8 cellular contexts compared by ENCODE assay signal in the genomic region with DNA sequence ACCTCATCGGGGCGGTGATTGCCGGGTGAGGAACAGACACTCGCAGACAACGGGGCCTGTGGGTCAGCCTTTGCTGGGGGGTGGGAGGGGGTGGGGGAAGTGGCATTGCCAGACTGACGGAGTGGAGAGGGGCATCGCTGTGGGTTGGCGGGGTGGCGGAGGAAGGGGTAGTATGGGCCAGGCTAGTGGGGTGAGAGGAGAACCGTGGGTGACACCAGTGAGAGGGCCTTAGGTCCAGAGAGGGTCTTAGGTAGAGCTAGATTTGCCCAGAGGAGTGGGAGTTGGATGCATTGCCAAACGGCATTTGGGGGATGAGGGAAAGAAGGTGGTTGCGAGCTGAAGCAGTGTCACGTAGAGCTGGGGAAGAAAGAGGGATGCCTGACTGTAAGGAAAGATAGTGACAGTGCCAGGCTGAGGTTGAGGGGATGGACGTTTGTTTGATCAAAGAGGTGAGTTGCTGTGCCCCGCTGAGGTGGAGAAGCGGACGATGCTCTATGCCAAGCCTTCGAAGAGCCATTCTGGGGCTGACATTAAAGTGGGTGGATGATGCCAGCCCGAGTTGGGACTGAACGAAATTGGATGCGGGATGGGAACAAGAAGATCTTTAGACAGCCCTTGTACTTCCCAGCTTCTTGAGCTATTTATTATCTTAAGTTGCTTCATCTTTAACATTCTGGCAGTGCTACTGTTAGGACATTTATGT. TPM values are rescaled to one million over a fixed set of nuclear protein-coding genes. Genes with fewer than 3 reads are reported as not detected.
A peak's percentile ranks its signal among the peaks of the same experiment; 100 is the strongest.
DNase-seq lines count a peak whose midpoint lies in the region; ATAC-seq and TF ChIP-seq lines count a peak whose summit lies in the region.

No MANE protein-coding gene starts in this region.

- no peaks in the 10 kb centered on the region for H3K27me3 ChIP-seq in dorsolateral prefrontal cortex

- peak overlapping the region; percentile 92 to 99 (median 97) for H3K27ac Mint-ChIP-seq in CD14-positive monocyte
- H3K27ac Mint-ChIP-seq in nephron = peak overlapping the region in 2 of 3 experiments; percentile 19 to 30

- H3K36me3 Mint-ChIP-seq in CD14-positive monocyte (peaks cover 32 to 40% of the 10 kb centered on the region in 2 donors), nephron (ENCODE audit: low read depth) (peaks cover 22% of the 10 kb centered on the region)

- H3K4me1 Mint-ChIP-seq in CD14-positive monocyte (peaks cover 33% of the 10 kb centered on the region), nephron (peaks cover 38% of the 10 kb centered on the region)

- H3K4me3 Mint-ChIP-seq in CD14-positive monocyte (peak overlapping the region; percentile 96 to 97), nephron (peak overlapping the region; percentile 91 to 98 (median 92))

- no peak for ATAC-seq in GM21619 (IDR thresholded peaks at IDR 0.05; ENCODE audit: unreplicated experiment)
- ATAC-seq in HG03159 (IDR thresholded peaks at IDR 0.05; ENCODE audit: unreplicated experiment) = no peak

- intact Hi-C loops in CD14-positive monocyte (cut with micrococcal nuclease) (loop anchor here in 1 of 2 donors (10.0 kb wide), 1 partner anchor 214 kb away; the partner anchor contains the start of gene EIF4A2), dorsolateral prefrontal cortex (cut with DNase I) (loop anchor here (5.0 kb wide), 1 partner anchor 211 kb away; the partner anchor contains the start of gene EIF4A2 (in 2 of the 2))

- peak overlapping the region in 49 of 59 donors; percentile 47 to 97 (median 79) for H3K27ac ChIP-seq in dorsolateral prefrontal cortex

- DNase-seq in CD14-positive monocyte (ENCODE audit: low spot score) (no peak), NAMALWA (ENCODE audit: low spot score) (peak; percentile 22), dorsolateral prefrontal cortex (no peak), NCI-H2081 treated with DMSO at 0.1 percent for 48 hours (lab: John Stamatoyannopoulos, UW) (no peak), COR-L47 (lab: John Stamatoyannopoulos, UW) (no peak)

- TF ChIP-seq CTCF in CD14-positive monocyte (IDR thresholded peaks at IDR 0.05) = no peak
- no peak for TF ChIP-seq CTCF in dorsolateral prefrontal cortex (IDR thresholded peaks at IDR 0.05 in 54 of 56, conservative IDR thresholded peaks at IDR 0.05 in 2 of 56; ENCODE audit: low read depth in 1 of 56, partially characterized antibody in 56 of 56)
- no peak for TF ChIP-seq CTCF in nephron (IDR thresholded peaks at IDR 0.05; ENCODE audit: unreplicated experiment in 3 of 3)

- H3K27me3 Mint-ChIP-seq in CD14-positive monocyte (ENCODE audit: low read depth in 3 of 3) (no peaks in the 10 kb centered on the region), nephron (ENCODE audit: low read depth) (no peaks in the 10 kb centered on the region)

- H3K9me3 Mint-ChIP-seq in CD14-positive monocyte (no peaks in the 10 kb centered on the region), nephron (no peaks in the 10 kb centered on the region)

- peak overlapping the region; percentile 52 to 99 (median 92) for H3K4me3 ChIP-seq in dorsolateral prefrontal cortex

RNA-seq across cellular contexts. Expression of gene DNAJB11, which starts 0.6 kb away (rescaled TPM):
- polyA plus RNA-seq in CD14-positive monocyte = 10 to 100 TPM; 44.6 to 45.8 TPM
- total RNA-seq in dorsolateral prefrontal cortex = 10 to 100 TPM; 13.8 to 50.8 (median 25.0) TPM

RNA-seq across cellular contexts. Expression of gene TBCCD1, which starts 4.0 kb away (rescaled TPM):
- polyA plus RNA-seq in CD14-positive monocyte = 1 to 10 TPM; 9.2 to 9.6 TPM
- 10 to 100 TPM in 112 of 120 experiments, 1 to 10 TPM in 8; 9.0 to 18.1 (median 12.5) TPM for total RNA-seq in dorsolateral prefrontal cortex

RNA-seq across cellular contexts. Expression of gene CRYGS, which starts 26.9 kb away (rescaled TPM):
- under 1 TPM in 1 of 2 donors, not detected in 1; 0.25 TPM for polyA plus RNA-seq in CD14-positive monocyte
- 10 to 100 TPM in 6 of 120 experiments, 1 to 10 TPM in 114; 2.6 to 11.3 (median 6.5) TPM for total RNA-seq in dorsolateral prefrontal cortex

RNA-seq across cellular contexts. Expression of gene AHSG, which starts 41.8 kb away (rescaled TPM):
- not detected for polyA plus RNA-seq in CD14-positive monocyte
- total RNA-seq in dorsolateral prefrontal cortex = 1 to 10 TPM in 5 of 120 experiments, under 1 TPM in 62, not detected in 53; 0.25 to 1.4 (median 0.52) TPM
